Comparison of ENCODE assay signal across 27 cellular contexts in genomic region chr5:19616821-19617220, GRCh38.
"Had no signal": no experiment of that assay in that cellular context is flagged by ENCODE, and none has a peak within 500 bp of the region (broad histone marks: within the 10 kb centered on the region; RNA-seq: fewer than 3 reads in every experiment).

No MANE protein-coding gene starts in this region.

- H3K27me3 ChIP-seq: neural progenitor cell, neutrophil, right atrium auricular region, right lobe of liver, stomach, testis, tibial artery, upper lobe of right lung had no signal

- H3K27ac ChIP-seq: left ventricle myocardium inferior, neural progenitor cell, neutrophil, parathyroid adenoma, psoas muscle, right atrium auricular region, right lobe of liver, skin epidermis, stomach, testis, tibial artery, upper lobe of right lung had no signal

- H3K4me1 ChIP-seq: left ventricle myocardium inferior, neural progenitor cell, parathyroid adenoma, psoas muscle, right atrium auricular region, right lobe of liver, stomach, testis, tibial artery, upper lobe of right lung had no signal

- DNase-seq: hypothalamus; immature natural killer cell; islet precursor cell; left ventricle myocardium inferior; mesendoderm; naive B cell; natural killer cell; nephron progenitor cell; occipital lobe; psoas muscle; right lobe of liver; stimulated activated CD4-positive, alpha-beta T cell treated with anti-CD3 and anti-CD28 coated beads, Interleukin-12 subunit alpha, Interleukin-12 subunit beta, amount 100 ng/mL, for 4 hours; stimulated activated CD4-positive, alpha-beta T cell treated with anti-CD3 and anti-CD28 coated beads, Interleukin-15, amount 100 ng/mL, for 24 hours; stimulated activated CD4-positive, alpha-beta T cell treated with anti-CD3 and anti-CD28 coated beads, Interleukin-2, amount 100 ng/mL, for 24 hours; stimulated activated CD4-positive, alpha-beta T cell treated with anti-CD3 and anti-CD28 coated beads, Interleukin-4, amount 100 ng/mL, for 1 hour; stimulated activated naive B cell treated with anti-CD40 and anti-IgM and Interleukin-4, amounts not matched to agents 10 μg/mL and 1 μg/mL and 100 μg/mL, for 72 hours; stimulated activated naive CD8-positive, alpha-beta T cell treated with anti-CD3 and anti-CD28 coated beads, Interleukin-15, Interleukin-2, amounts not matched to agents 100 U/mL and 50 U/mL, for 24 hours; stomach; testis; tibial artery; upper lobe of right lung had no signal

- H3K9me3 ChIP-seq: left ventricle myocardium inferior, neutrophil, psoas muscle, right atrium auricular region, right lobe of liver, stomach, testis, tibial artery, upper lobe of right lung had no signal

- H3K4me3 ChIP-seq: left ventricle myocardium inferior, lung, neural progenitor cell, psoas muscle, right atrium auricular region, right lobe of liver, skin epidermis, stomach, testis, tibial artery, upper lobe of right lung had no signal

- ATAC-seq: natural killer cell; psoas muscle; right lobe of liver; stimulated activated naive B cell treated with anti-CD40 and anti-IgM and Interleukin-4, amounts not matched to agents 10 μg/mL and 1 μg/mL and 100 μg/mL, for 72 hours; stimulated activated naive CD8-positive, alpha-beta T cell treated with anti-CD3 and anti-CD28 coated beads, Interleukin-15, Interleukin-2, amounts not matched to agents 100 U/mL and 50 U/mL, for 24 hours; upper lobe of right lung had no signal

- H3K36me3 ChIP-seq: left ventricle myocardium inferior, neural progenitor cell, neutrophil, right atrium auricular region, right lobe of liver, stomach, tibial artery, upper lobe of right lung had no signal
